Comparison of ENCODE assay signal across 8 cellular contexts in genomic region chr3:149752788-149753136, GRCh38. TPM values are rescaled to one million over a fixed set of nuclear protein-coding genes. Genes with fewer than 3 reads are reported as not detected.
DNase-seq lines count a peak whose midpoint lies in the region; ATAC-seq and TF ChIP-seq lines count a peak whose summit lies in the region.

No MANE protein-coding gene starts in this region.

- CTCF ChIA-PET in activated naive CD4-positive, alpha-beta T cell treated with anti-CD3 and anti-CD28 coated beads, Interleukin-2, amount 10 ng/mL, durations not matched to agents 7 days and 5 days (lab: Charles Lee), result interaction anchor here (0.6 to 1.4 kb wide), 7 partner anchors 19 to 221 kb away, joined by 3 to 4 read pairs (median 3); partner anchors contain the start of gene WWTR1

- H3K4me3 ChIP-seq in kidney epithelial cell (ENCODE audit: low read depth, low read length), result peak overlapping the region; percentile 85
- peak overlapping the region in 3 of 4 donors; percentile 61 to 69 (median 67) for H3K4me3 ChIP-seq in upper lobe of left lung

- DNase-seq in activated naive CD4-positive, alpha-beta T cell treated with anti-CD3 and anti-CD28 coated beads, Interleukin-2, amount 10 ng/mL, durations not matched to agents 7 days and 5 days, result no peak
- DNase-seq in activated naive CD4-positive, alpha-beta T cell (lab: John Stamatoyannopoulos, UW), result no peak
- DNase-seq in activated naive CD4-positive, alpha-beta T cell treated with anti-CD3 and anti-CD28 coated beads, Interleukin-2, amount 50 U/mL, for 72 hours (ENCODE audit: low spot score in 2 of 2), result no peak
- DNase-seq in kidney epithelial cell (ENCODE audit: low read depth), result no peak
- DNase-seq in upper lobe of left lung, result no peak
- no peak for DNase-seq in NCI-H524 (lab: John Stamatoyannopoulos, UW)
- no peak for DNase-seq in NCI-H1694 treated with DMSO at 0.1 percent for 48 hours (lab: John Stamatoyannopoulos, UW)

- TF ChIP-seq CTCF in kidney epithelial cell (IDR thresholded peaks at IDR 0.05; ENCODE audit: insufficient read depth, low read length, poor library complexity, severe bottlenecking) (no peak), upper lobe of left lung (IDR thresholded peaks at IDR 0.05) (no peak)

- peaks cover 36% of the 10 kb centered on the region for H3K4me1 Mint-ChIP-seq in activated naive CD4-positive, alpha-beta T cell treated with anti-CD3 and anti-CD28 coated beads, Interleukin-2, amount 10 ng/mL, durations not matched to agents 7 days and 5 days

- TF ChIP-seq POLR2A in upper lobe of left lung (IDR thresholded peaks at IDR 0.05), result no peak

- peaks cover 11 to 25% (median 14%) of the 10 kb centered on the region in 4 donors for H3K4me1 ChIP-seq in upper lobe of left lung

- peaks cover 15% of the 10 kb centered on the region for H3K36me3 Mint-ChIP-seq in activated naive CD4-positive, alpha-beta T cell treated with anti-CD3 and anti-CD28 coated beads, Interleukin-2, amount 10 ng/mL, durations not matched to agents 7 days and 5 days
- peaks cover 6 to 16% of the 10 kb centered on the region in 2 donors for H3K36me3 Mint-ChIP-seq in activated naive CD4-positive, alpha-beta T cell treated with anti-CD3 and anti-CD28 coated beads, Interleukin-2, amount 50 U/mL, for 72 hours

- H3K27ac Mint-ChIP-seq in activated naive CD4-positive, alpha-beta T cell treated with anti-CD3 and anti-CD28 coated beads, Interleukin-2, amount 10 ng/mL, durations not matched to agents 7 days and 5 days, result peak overlapping the region; percentile 85
- peak overlapping the region; percentile 94 to 95 for H3K27ac Mint-ChIP-seq in activated naive CD4-positive, alpha-beta T cell treated with anti-CD3 and anti-CD28 coated beads, Interleukin-2, amount 50 U/mL, for 72 hours

- TF ChIP-seq EP300 in upper lobe of left lung (IDR thresholded peaks at IDR 0.05), result no peak

- H3K27ac ChIP-seq in upper lobe of left lung, result peak overlapping the region; percentile 73 to 87 (median 85)

- H3K27me3 ChIP-seq in kidney epithelial cell (ENCODE audit: control insufficient read depth, insufficient read depth, low read length), result no peaks in the 10 kb centered on the region
- no peaks in the 10 kb centered on the region for H3K27me3 ChIP-seq in upper lobe of left lung

- H3K27me3 Mint-ChIP-seq in activated naive CD4-positive, alpha-beta T cell treated with anti-CD3 and anti-CD28 coated beads, Interleukin-2, amount 10 ng/mL, durations not matched to agents 7 days and 5 days, result no peaks in the 10 kb centered on the region

- H3K36me3 ChIP-seq in kidney epithelial cell (ENCODE audit: control insufficient read depth, insufficient read depth, low read length), result no peaks in the 10 kb centered on the region
- peaks cover 0 to 28% (median 13%) of the 10 kb centered on the region in 4 donors for H3K36me3 ChIP-seq in upper lobe of left lung

- no peaks in the 10 kb centered on the region for H3K9me3 ChIP-seq in upper lobe of left lung

- H3K9me3 Mint-ChIP-seq in activated naive CD4-positive, alpha-beta T cell treated with anti-CD3 and anti-CD28 coated beads, Interleukin-2, amount 10 ng/mL, durations not matched to agents 7 days and 5 days, result no peaks in the 10 kb centered on the region
- H3K9me3 Mint-ChIP-seq in activated naive CD4-positive, alpha-beta T cell treated with anti-CD3 and anti-CD28 coated beads, Interleukin-2, amount 50 U/mL, for 72 hours, result no peaks in the 10 kb centered on the region

- ATAC-seq in activated naive CD4-positive, alpha-beta T cell treated with anti-CD3 and anti-CD28 coated beads, Interleukin-2, amount 50 U/mL, for 72 hours, result peak in 1 of 2 donors; percentile 12
- ATAC-seq in upper lobe of left lung (ENCODE audit: low FRiP score in 2 of 2) (no peak), GM18858 (IDR thresholded peaks at IDR 0.05; ENCODE audit: unreplicated experiment) (no peak)

- H3K4me3 Mint-ChIP-seq in activated naive CD4-positive, alpha-beta T cell treated with anti-CD3 and anti-CD28 coated beads, Interleukin-2, amount 10 ng/mL, durations not matched to agents 7 days and 5 days, result peak overlapping the region; percentile 96

RNA-seq across cellular contexts. Expression of gene COMMD2, which starts 0.5 kb away (rescaled TPM):
- 10 to 100 TPM; 24.6 to 25.0 TPM for total RNA-seq in activated naive CD4-positive, alpha-beta T cell treated with anti-CD3 and anti-CD28 coated beads, Interleukin-2, amount 50 U/mL, for 72 hours
- total RNA-seq in kidney epithelial cell (31.9 and 44.4 TPM in 2 replicates), upper lobe of left lung (10 to 100 TPM; 11.5 to 44.0 (median 39.4) TPM)

RNA-seq across cellular contexts. Expression of gene ANKUB1, which starts 39.6 kb away (rescaled TPM):
- not detected for total RNA-seq in activated naive CD4-positive, alpha-beta T cell treated with anti-CD3 and anti-CD28 coated beads, Interleukin-2, amount 50 U/mL, for 72 hours
- not detected in 2 replicates for total RNA-seq in kidney epithelial cell
- total RNA-seq in upper lobe of left lung, result 10 to 100 TPM in 1 of 6 donors, 1 to 10 TPM in 4, not detected in 1; 1.4 to 24.5 (median 3.1) TPM
